In genomic region chr19:19421326-19421725, GRCh38 we compare ENCODE assay signal across 18 cellular contexts. TPM values are rescaled to one million over a fixed set of nuclear protein-coding genes. Genes with fewer than 3 reads are reported as not detected.
A peak's percentile ranks its signal among the peaks of the same experiment; 100 is the strongest.
DNase-seq lines count a peak whose midpoint lies in the region; ATAC-seq and TF ChIP-seq lines count a peak whose summit lies in the region.
"Had no signal": no experiment of that assay in that cellular context is flagged by ENCODE, and none has a peak within 500 bp of the region (broad histone marks: within the 10 kb centered on the region; RNA-seq: fewer than 3 reads in every experiment).

No MANE protein-coding gene starts in this region.

- TF ChIP-seq CTCF in activated CD8-positive, alpha-beta T cell treated with anti-CD3 and anti-CD28 coated beads for 36 hours (IDR thresholded peaks at IDR 0.05): no peak

- intact Hi-C loops in activated CD8-positive, alpha-beta T cell treated with anti-CD3 and anti-CD28 coated beads for 36 hours (cut with micrococcal nuclease): no loop called here
- intact Hi-C loops in naive thymus-derived CD4-positive, alpha-beta T cell (cut with micrococcal nuclease): no loop called here

- no peak for DNase-seq in activated CD8-positive, alpha-beta T cell treated with anti-CD3 and anti-CD28 coated beads for 36 hours
- DNase-seq in activated CD8-positive, alpha-beta T cell treated with anti-CD3 and anti-CD28 coated beads, Interleukin-2, amount 10 ng/mL, durations not matched to agents 7 days and 5 days: no peak
- DNase-seq in SJCRH30: no peak
- DNase-seq in naive thymus-derived CD4-positive, alpha-beta T cell: no peak
- no peak for DNase-seq in stimulated activated CD4-positive, alpha-beta T cell treated with anti-CD3 and anti-CD28 coated beads, Interleukin-15, amount 100 ng/mL, for 24 hours
- no peak for DNase-seq in NCI-H226
- no peak for DNase-seq in activated effector memory CD4-positive, alpha-beta T cell treated with Interleukin-2 at 50 U/mL for 16 hours
- DNase-seq: activated CD4-positive, alpha-beta T cell treated with anti-CD3 and anti-CD28 coated beads, Interleukin-2, amount 50 U/mL, for 1 hour; activated T-cell treated with anti-CD3 and anti-CD28 coated beads, Interleukin-2, amount 50 U/mL, for 1 hour; C1 segment of cervical spinal cord; DMS53; left lung; midbrain; NK-92 treated with Interleukin-12 subunit alpha and Interleukin-12 subunit beta, amount 100 ng/mL, for 24 hours; RPMI8226 had no signal

- no peaks in the 10 kb centered on the region for H3K27me3 ChIP-seq in SJCRH30
- H3K27me3 ChIP-seq in naive thymus-derived CD4-positive, alpha-beta T cell (ENCODE audit: control insufficient read depth in 2 of 2, insufficient read depth in 2 of 2, low read length in 2 of 2): no peaks in the 10 kb centered on the region
- H3K27me3 ChIP-seq: left lung had no signal

- no peak for ATAC-seq in activated CD8-positive, alpha-beta T cell treated with anti-CD3 and anti-CD28 coated beads for 36 hours
- ATAC-seq in activated CD8-positive, alpha-beta T cell treated with anti-CD3 and anti-CD28 coated beads, Interleukin-2, amount 10 ng/mL, durations not matched to agents 7 days and 5 days: no peak
- no peak for ATAC-seq in naive thymus-derived CD4-positive, alpha-beta T cell
- no peak for ATAC-seq in stimulated activated memory B cell treated with anti-CD40 and anti-IgM and Interleukin-4, amounts not matched to agents 10 μg/mL and 1 μg/mL and 100 μg/mL, for 72 hours
- ATAC-seq: K562, left lung had no signal

- H3K4me3 Mint-ChIP-seq in activated CD8-positive, alpha-beta T cell treated with anti-CD3 and anti-CD28 coated beads for 36 hours: no peak overlapping the region
- no peak overlapping the region for H3K4me3 Mint-ChIP-seq in activated CD8-positive, alpha-beta T cell treated with anti-CD3 and anti-CD28 coated beads, Interleukin-2, amount 10 ng/mL, durations not matched to agents 7 days and 5 days
- peak overlapping the region in 4 of 10 donors; percentile 8 to 71 (median 54) for H3K4me3 Mint-ChIP-seq in naive thymus-derived CD4-positive, alpha-beta T cell
- H3K4me3 Mint-ChIP-seq in stimulated activated memory B cell treated with anti-CD40 and anti-IgM and Interleukin-4, amounts not matched to agents 10 μg/mL and 1 μg/mL and 100 μg/mL, for 72 hours: no peak overlapping the region

- no peaks in the 10 kb centered on the region for H3K27me3 Mint-ChIP-seq in activated CD8-positive, alpha-beta T cell treated with anti-CD3 and anti-CD28 coated beads for 36 hours
- no peaks in the 10 kb centered on the region for H3K27me3 Mint-ChIP-seq in activated CD8-positive, alpha-beta T cell treated with anti-CD3 and anti-CD28 coated beads, Interleukin-2, amount 10 ng/mL, durations not matched to agents 7 days and 5 days (ENCODE audit: low read depth)
- H3K27me3 Mint-ChIP-seq in naive thymus-derived CD4-positive, alpha-beta T cell: no peaks in the 10 kb centered on the region
- H3K27me3 Mint-ChIP-seq in stimulated activated memory B cell treated with anti-CD40 and anti-IgM and Interleukin-4, amounts not matched to agents 10 μg/mL and 1 μg/mL and 100 μg/mL, for 72 hours: no peaks in the 10 kb centered on the region

- peaks cover 74% of the 10 kb centered on the region for H3K4me1 Mint-ChIP-seq in activated CD8-positive, alpha-beta T cell treated with anti-CD3 and anti-CD28 coated beads for 36 hours (ENCODE audit: low read depth)
- H3K4me1 Mint-ChIP-seq in activated CD8-positive, alpha-beta T cell treated with anti-CD3 and anti-CD28 coated beads, Interleukin-2, amount 10 ng/mL, durations not matched to agents 7 days and 5 days (ENCODE audit: low read depth): peaks cover 48% of the 10 kb centered on the region
- peaks cover 43 to 94% (median 80%) of the 10 kb centered on the region in 7 donors for H3K4me1 Mint-ChIP-seq in naive thymus-derived CD4-positive, alpha-beta T cell
- peaks cover 67% of the 10 kb centered on the region for H3K4me1 Mint-ChIP-seq in stimulated activated memory B cell treated with anti-CD40 and anti-IgM and Interleukin-4, amounts not matched to agents 10 μg/mL and 1 μg/mL and 100 μg/mL, for 72 hours

- no peak overlapping the region for H3K4me3 ChIP-seq in SJCRH30
- H3K4me3 ChIP-seq in naive thymus-derived CD4-positive, alpha-beta T cell (ENCODE audit: low read length): no peak overlapping the region
- H3K4me3 ChIP-seq: K562, left lung had no signal

- CTCF ChIA-PET in activated CD8-positive, alpha-beta T cell treated with anti-CD3 and anti-CD28 coated beads for 36 hours (lab: Charles Lee): no interaction called here
- CTCF ChIA-PET in activated CD8-positive, alpha-beta T cell treated with anti-CD3 and anti-CD28 coated beads, Interleukin-2, amount 10 ng/mL, durations not matched to agents 7 days and 5 days (lab: Charles Lee): no interaction called here
- CTCF ChIA-PET in naive thymus-derived CD4-positive, alpha-beta T cell (lab: Charles Lee): no interaction called here

- peak overlapping the region; percentile 46 for H3K27ac ChIP-seq in SJCRH30
- H3K27ac ChIP-seq in naive thymus-derived CD4-positive, alpha-beta T cell (ENCODE audit: low read depth, low read length): no peak overlapping the region
- H3K27ac ChIP-seq: left lung had no signal

- H3K36me3 ChIP-seq in SJCRH30: no peaks in the 10 kb centered on the region
- H3K36me3 ChIP-seq in naive thymus-derived CD4-positive, alpha-beta T cell (ENCODE audit: control insufficient read depth in 2 of 3, insufficient read depth in 3 of 3, low read length in 3 of 3): peaks cover 0 to 4% (median 0%) of the 10 kb centered on the region in 3 experiments
- H3K36me3 ChIP-seq: left lung had no signal

- H3K9me3 Mint-ChIP-seq in activated CD8-positive, alpha-beta T cell treated with anti-CD3 and anti-CD28 coated beads for 36 hours: no peaks in the 10 kb centered on the region
- no peaks in the 10 kb centered on the region for H3K9me3 Mint-ChIP-seq in activated CD8-positive, alpha-beta T cell treated with anti-CD3 and anti-CD28 coated beads, Interleukin-2, amount 10 ng/mL, durations not matched to agents 7 days and 5 days (ENCODE audit: insufficient read depth)
- no peaks in the 10 kb centered on the region for H3K9me3 Mint-ChIP-seq in naive thymus-derived CD4-positive, alpha-beta T cell
- no peaks in the 10 kb centered on the region for H3K9me3 Mint-ChIP-seq in stimulated activated memory B cell treated with anti-CD40 and anti-IgM and Interleukin-4, amounts not matched to agents 10 μg/mL and 1 μg/mL and 100 μg/mL, for 72 hours
- H3K9me3 Mint-ChIP-seq: activated naive CD4-positive, alpha-beta T cell treated with anti-CD3 and anti-CD28 coated beads, Interleukin-2, amount 50 U/mL, for 72 hours had no signal

- no peaks in the 10 kb centered on the region for H3K9me3 ChIP-seq in SJCRH30 (replicated peaks)
- no peaks in the 10 kb centered on the region for H3K9me3 ChIP-seq in naive thymus-derived CD4-positive, alpha-beta T cell (ENCODE audit: control insufficient read depth in 2 of 3, low read length in 3 of 3)
- H3K9me3 ChIP-seq: left lung had no signal

- POLR2A ChIA-PET in activated CD8-positive, alpha-beta T cell treated with anti-CD3 and anti-CD28 coated beads for 36 hours (lab: Charles Lee): no interaction called here
- POLR2A ChIA-PET in activated CD8-positive, alpha-beta T cell treated with anti-CD3 and anti-CD28 coated beads, Interleukin-2, amount 10 ng/mL, durations not matched to agents 7 days and 5 days (lab: Charles Lee): no interaction called here
- POLR2A ChIA-PET in naive thymus-derived CD4-positive, alpha-beta T cell (lab: Charles Lee): no interaction called here

- H3K4me1 ChIP-seq in SJCRH30: peaks cover 41% of the 10 kb centered on the region
- H3K4me1 ChIP-seq in naive thymus-derived CD4-positive, alpha-beta T cell (ENCODE audit: control insufficient read depth in 2 of 2, insufficient read depth in 2 of 2, low read length in 2 of 2): peaks cover 41 to 44% of the 10 kb centered on the region in 2 donors

- H3K36me3 Mint-ChIP-seq in activated CD8-positive, alpha-beta T cell treated with anti-CD3 and anti-CD28 coated beads for 36 hours (ENCODE audit: low read depth): peaks cover 9% of the 10 kb centered on the region
- peaks cover 20% of the 10 kb centered on the region for H3K36me3 Mint-ChIP-seq in activated CD8-positive, alpha-beta T cell treated with anti-CD3 and anti-CD28 coated beads, Interleukin-2, amount 10 ng/mL, durations not matched to agents 7 days and 5 days (ENCODE audit: low read depth)
- peaks cover 0 to 4% (median 0%) of the 10 kb centered on the region in 5 donors for H3K36me3 Mint-ChIP-seq in naive thymus-derived CD4-positive, alpha-beta T cell
- no peaks in the 10 kb centered on the region for H3K36me3 Mint-ChIP-seq in stimulated activated memory B cell treated with anti-CD40 and anti-IgM and Interleukin-4, amounts not matched to agents 10 μg/mL and 1 μg/mL and 100 μg/mL, for 72 hours

- peak overlapping the region; percentile 77 for H3K27ac Mint-ChIP-seq in activated CD8-positive, alpha-beta T cell treated with anti-CD3 and anti-CD28 coated beads for 36 hours
- H3K27ac Mint-ChIP-seq in activated CD8-positive, alpha-beta T cell treated with anti-CD3 and anti-CD28 coated beads, Interleukin-2, amount 10 ng/mL, durations not matched to agents 7 days and 5 days: no peak overlapping the region
- peak overlapping the region in 7 of 9 donors; percentile 5 to 86 (median 62) for H3K27ac Mint-ChIP-seq in naive thymus-derived CD4-positive, alpha-beta T cell
- H3K27ac Mint-ChIP-seq in stimulated activated memory B cell treated with anti-CD40 and anti-IgM and Interleukin-4, amounts not matched to agents 10 μg/mL and 1 μg/mL and 100 μg/mL, for 72 hours: peak overlapping the region; percentile 54

RNA-seq across cellular contexts. Expression of gene GATAD2A, which starts 15.9 kb away (rescaled TPM):
- 100 to 1,000 TPM; 132 to 136 TPM for total RNA-seq in activated CD8-positive, alpha-beta T cell treated with anti-CD3 and anti-CD28 coated beads for 36 hours
- total RNA-seq in activated CD8-positive, alpha-beta T cell treated with anti-CD3 and anti-CD28 coated beads, Interleukin-2, amount 10 ng/mL, durations not matched to agents 7 days and 5 days: 100 to 1,000 TPM; 180 TPM
- total RNA-seq in SJCRH30 (2014; rRNA removed; shearing (Covaris generic)): 99.6 and 101 TPM in 2 replicates
- total RNA-seq in naive thymus-derived CD4-positive, alpha-beta T cell: 100 to 1,000 TPM in 4 of 5 experiments, 10 to 100 TPM in 1; 97.9 to 123 (median 116) TPM
- 10 to 100 TPM; 11.3 to 25.7 TPM for polyA plus RNA-seq in naive thymus-derived CD4-positive, alpha-beta T cell
